ENCODE assay signal across 14 cellular contexts in genomic region chr10:59047957-59048618, GRCh38.
A peak's percentile ranks its signal among the peaks of the same experiment; 100 is the strongest.
DNase-seq lines count a peak whose midpoint lies in the region; ATAC-seq and TF ChIP-seq lines count a peak whose summit lies in the region.
"Had no signal": no experiment of that assay in that cellular context is flagged by ENCODE, and none has a peak within 500 bp of the region (broad histone marks: within the 10 kb centered on the region; RNA-seq: fewer than 3 reads in every experiment).

No MANE protein-coding gene starts in this region.

- ATAC-seq in GM18498 (IDR thresholded peaks at IDR 0.05; ENCODE audit: unreplicated experiment): peak; percentile 91
- ATAC-seq in GM19452 (IDR thresholded peaks at IDR 0.05; ENCODE audit: unreplicated experiment): peak; percentile 83
- ATAC-seq in HG02870 (IDR thresholded peaks at IDR 0.05; ENCODE audit: unreplicated experiment): peak; percentile 86
- peak; percentile 91 for ATAC-seq in HG03521 (IDR thresholded peaks at IDR 0.05; ENCODE audit: unreplicated experiment)

- no peaks in the 10 kb centered on the region for H3K4me1 Mint-ChIP-seq in osteocyte (ENCODE audit: unreplicated experiment)

- H3K36me3 Mint-ChIP-seq in osteocyte (ENCODE audit: unreplicated experiment): no peaks in the 10 kb centered on the region

- DNase-seq in cerebellar nuclear complex (lab: John Stamatoyannopoulos, UW) (no peak), H4 (ENCODE audit: low spot score) (no peak), osteocyte (ENCODE audit: extremely low spot score, unreplicated experiment) (no peak), ureter (ENCODE audit: low spot score) (no peak)
- DNase-seq: activated gamma-delta T cell, BE2C, kidney glomerular epithelial cell, NCI-H1694 treated with DMSO at 0.1 percent for 48 hours, OCI-M1 had no signal

- H3K27ac Mint-ChIP-seq in osteocyte (ENCODE audit: unreplicated experiment): no peak overlapping the region

- H3K9me3 Mint-ChIP-seq in osteocyte (ENCODE audit: unreplicated experiment): peaks cover 20% of the 10 kb centered on the region

- no peak overlapping the region for H3K4me3 Mint-ChIP-seq in osteocyte (ENCODE audit: unreplicated experiment)
- H3K4me3 Mint-ChIP-seq: neural crest cell had no signal

- peaks cover 51% of the 10 kb centered on the region for H3K27me3 Mint-ChIP-seq in osteocyte (ENCODE audit: unreplicated experiment)

- TF ChIP-seq CTCF in osteocyte (IDR thresholded peaks at IDR 0.05): no peak
